Comparison of ENCODE assay signal across 1 cellular context in the genomic region with DNA sequence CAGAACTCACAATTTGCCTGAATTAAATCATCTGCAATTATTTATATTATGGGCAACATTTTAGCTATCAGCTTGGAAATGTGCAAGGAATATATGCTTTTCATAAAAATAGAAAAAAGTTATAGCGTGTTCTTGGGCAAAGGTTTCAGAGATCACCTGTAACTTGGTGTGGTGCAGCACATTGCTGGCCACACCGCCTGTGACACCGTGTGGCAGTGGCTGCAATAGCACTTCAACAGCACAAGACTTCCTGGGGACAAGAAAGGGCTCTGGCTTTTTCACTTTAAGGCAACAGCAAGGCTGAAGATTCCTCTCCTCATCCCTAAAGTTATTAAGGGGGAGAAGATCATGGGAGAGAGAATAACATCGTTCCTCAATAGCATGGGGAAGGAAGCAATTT.
TF ChIP-seq lines count a peak whose summit lies in the region.

No MANE protein-coding gene starts in this region.

TF ChIP-seq in Ishikawa, 13 proteins besides CTCF, POLR2A, EP300 and RAD21 (continued from another document):
- TF ChIP-seq, protein P1, sequence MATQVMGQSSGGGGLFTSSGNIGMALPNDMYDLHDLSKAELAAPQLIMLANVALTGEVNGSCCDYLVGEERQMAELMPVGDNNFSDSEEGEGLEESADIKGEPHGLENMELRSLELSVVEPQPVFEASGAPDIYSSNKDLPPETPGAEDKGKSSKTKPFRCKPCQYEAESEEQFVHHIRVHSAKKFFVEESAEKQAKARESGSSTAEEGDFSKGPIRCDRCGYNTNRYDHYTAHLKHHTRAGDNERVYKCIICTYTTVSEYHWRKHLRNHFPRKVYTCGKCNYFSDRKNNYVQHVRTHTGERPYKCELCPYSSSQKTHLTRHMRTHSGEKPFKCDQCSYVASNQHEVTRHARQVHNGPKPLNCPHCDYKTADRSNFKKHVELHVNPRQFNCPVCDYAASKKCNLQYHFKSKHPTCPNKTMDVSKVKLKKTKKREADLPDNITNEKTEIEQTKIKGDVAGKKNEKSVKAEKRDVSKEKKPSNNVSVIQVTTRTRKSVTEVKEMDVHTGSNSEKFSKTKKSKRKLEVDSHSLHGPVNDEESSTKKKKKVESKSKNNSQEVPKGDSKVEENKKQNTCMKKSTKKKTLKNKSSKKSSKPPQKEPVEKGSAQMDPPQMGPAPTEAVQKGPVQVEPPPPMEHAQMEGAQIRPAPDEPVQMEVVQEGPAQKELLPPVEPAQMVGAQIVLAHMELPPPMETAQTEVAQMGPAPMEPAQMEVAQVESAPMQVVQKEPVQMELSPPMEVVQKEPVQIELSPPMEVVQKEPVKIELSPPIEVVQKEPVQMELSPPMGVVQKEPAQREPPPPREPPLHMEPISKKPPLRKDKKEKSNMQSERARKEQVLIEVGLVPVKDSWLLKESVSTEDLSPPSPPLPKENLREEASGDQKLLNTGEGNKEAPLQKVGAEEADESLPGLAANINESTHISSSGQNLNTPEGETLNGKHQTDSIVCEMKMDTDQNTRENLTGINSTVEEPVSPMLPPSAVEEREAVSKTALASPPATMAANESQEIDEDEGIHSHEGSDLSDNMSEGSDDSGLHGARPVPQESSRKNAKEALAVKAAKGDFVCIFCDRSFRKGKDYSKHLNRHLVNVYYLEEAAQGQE (IDR thresholded peaks at IDR 0.05; ENCODE audit: low read depth) = no peak
- TF ChIP-seq EGR1 (IDR thresholded peaks at IDR 0.05) = no peak
- TF ChIP-seq, protein P2, sequence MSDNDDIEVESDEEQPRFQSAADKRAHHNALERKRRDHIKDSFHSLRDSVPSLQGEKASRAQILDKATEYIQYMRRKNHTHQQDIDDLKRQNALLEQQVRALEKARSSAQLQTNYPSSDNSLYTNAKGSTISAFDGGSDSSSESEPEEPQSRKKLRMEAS (IDR thresholded peaks at IDR 0.05) = no peak
- no peak for TF ChIP-seq YY1 (IDR thresholded peaks at IDR 0.05; ENCODE audit: low read depth)
- no peak for TF ChIP-seq CREB1 (IDR thresholded peaks at IDR 0.05; ENCODE audit: low read depth)
- TF ChIP-seq NFIC (IDR thresholded peaks at IDR 0.05) = no peak
- TF ChIP-seq CEBPB (IDR thresholded peaks at IDR 0.05) = no peak
- TF ChIP-seq TAF1 (IDR thresholded peaks at IDR 0.05; ENCODE audit: low read depth) = no peak
TF ChIP-seq in Ishikawa: peak in this region for 0.
